Comparison of ENCODE assay signal across 24 cellular contexts in genomic region chr16:27210174-27210573, GRCh38. TPM values are rescaled to one million over a fixed set of nuclear protein-coding genes. Genes with fewer than 3 reads are reported as not detected.
A peak's percentile ranks its signal among the peaks of the same experiment; 100 is the strongest.
DNase-seq lines count a peak whose midpoint lies in the region; ATAC-seq, FAIRE-seq and TF ChIP-seq lines count a peak whose summit lies in the region.
"Had no signal": no experiment of that assay in that cellular context is flagged by ENCODE, and none has a peak within 500 bp of the region (broad histone marks: within the 10 kb centered on the region; RNA-seq: fewer than 3 reads in every experiment).

No MANE protein-coding gene starts in this region.

- CTCF ChIA-PET in H1 (lab: Charles Lee; ENCODE audit: partially characterized antibody) = interaction anchor here (0.7 to 1.8 kb wide), 8 partner anchors 9 to 158 kb away, joined by 3 to 7 read pairs (median 3); no protein-coding TSS in a partner anchor

- no peaks in the 10 kb centered on the region for H3K79me1 ChIP-seq in H1 (ENCODE audit: low read depth, low read length)

- H3K9me3 Mint-ChIP-seq in T-helper 2 cell treated with Interferon-gamma antibody and Interleukin-4, amounts not matched to agents 5 μg/mL and 100 μg/mL, for 36 hours = no peaks in the 10 kb centered on the region
- no peaks in the 10 kb centered on the region; the same call in 2 of the 3 replicates for H3K9me3 Mint-ChIP-seq in GM23338
- H3K9me3 Mint-ChIP-seq: CD14-positive monocyte; CD4-positive, alpha-beta T cell; CD8-positive, alpha-beta memory T cell had no signal

- intact Hi-C loops in pancreas (cut with DNase I) = no loop called here
- intact Hi-C loops in cardiac septum (cut with DNase I) = no loop called here

- no peaks in the 10 kb centered on the region for H3K9me3 ChIP-seq in H1 (ENCODE audit: insufficient read depth in 2 of 2, low read depth in 1 of 2, low read length in 1 of 2)
- no peaks in the 10 kb centered on the region for H3K9me3 ChIP-seq in pancreas
- H3K9me3 ChIP-seq: BLaER1 treated with 17β-estradiol and CSF1 and Interleukin-3, amounts not matched to agents 10 nM and 100 nM had no signal

- H3K4me2 ChIP-seq in GM23338 (no peak overlapping the region), H1 (ENCODE audit: insufficient read depth in 1 of 2, low read depth in 2 of 2, low read length in 2 of 2) (no peak overlapping the region)

- H2BK12ac ChIP-seq in H1 (ENCODE audit: low read depth, low read length) = no peak overlapping the region

- no peaks in the 10 kb centered on the region for H3K9me2 ChIP-seq in GM23338 (ENCODE audit: insufficient read depth)

- H3K27me3 Mint-ChIP-seq in T-helper 2 cell treated with Interferon-gamma antibody and Interleukin-4, amounts not matched to agents 5 μg/mL and 100 μg/mL, for 36 hours (ENCODE audit: low read depth) = no peaks in the 10 kb centered on the region
- peaks cover 3% of the 10 kb centered on the region for H3K27me3 Mint-ChIP-seq in GM23338 (ENCODE audit: insufficient read depth, low read depth, poor library complexity)
- H3K27me3 Mint-ChIP-seq: B cell; CD4-positive, alpha-beta T cell; CD8-positive, alpha-beta memory T cell had no signal

- H3K4me1 ChIP-seq in GM23338 (ENCODE audit: insufficient read depth) (no peaks in the 10 kb centered on the region), H1 (replicated peaks in 1 of 4; ENCODE audit: control insufficient read depth in 3 of 4, insufficient read depth in 4 of 4, low read length in 3 of 4) (no peaks in the 10 kb centered on the region), pancreas (peaks cover 71 to 86% (median 74%) of the 10 kb centered on the region in 3 donors)

- no peak for DNase-seq in T-helper 2 cell treated with Interferon-gamma antibody and Interleukin-4, amounts not matched to agents 5 μg/mL and 100 μg/mL, for 36 hours (ENCODE audit: low spot score)
- DNase-seq in T-helper 2 cell (no peak), GM23338 (ENCODE audit: low spot score) (no peak), H1 (ENCODE audit: low read depth in 1 of 2, low spot score in 2 of 2) (no peak), pancreas (no peak), cardiac septum (ENCODE audit: low spot score) (no peak), cortex of kidney (lab: John Stamatoyannopoulos, UW) (no peak)
- DNase-seq in activated CD4-positive, alpha-beta T cell treated with anti-CD3 and anti-CD28 coated beads, Interleukin-2, amount 50 U/mL, for 48 hours = no peak
- DNase-seq: CD4-positive, alpha-beta T cell; CD8-positive, alpha-beta memory T cell; DMS 273 treated with DMSO at 0.1 percent for 48 hours; DMS79; GF-D8; GOT3; H7; HCEC 1CT had no signal

- TF ChIP-seq RAD21 in H1 (IDR thresholded peaks at IDR 0.05 in 1 of 2, conservative IDR thresholded peaks at IDR 0.05 in 1 of 2; ENCODE audit: low read depth in 2 of 2, low read length in 2 of 2) = no peak

- no peak for FAIRE-seq in H1 (lab: Jason Lieb, UNC)
- no peak for FAIRE-seq in pancreas (lab: Jason Lieb, UNC)
- FAIRE-seq: A204.1, D721Med, GM12891, GM18507 had no signal

- H3K27me3 ChIP-seq in GM23338 (ENCODE audit: insufficient read depth) (no peaks in the 10 kb centered on the region), H1 (replicated peaks in 1 of 4; ENCODE audit: control insufficient read depth in 3 of 4, extremely low read depth in 1 of 4, insufficient read depth in 3 of 4, low read length in 3 of 4) (no peaks in the 10 kb centered on the region), pancreas (no peaks in the 10 kb centered on the region)

- H2BK20ac ChIP-seq in H1 (ENCODE audit: low read length) = no peak overlapping the region

- H3K56ac ChIP-seq in H1 (replicated peaks; ENCODE audit: insufficient read length, low read depth, low read length) = no peak overlapping the region

- no peak overlapping the region for H2BK15ac ChIP-seq in H1 (ENCODE audit: low read length)

- H3K4ac ChIP-seq in H1 (replicated peaks; ENCODE audit: insufficient read length, low read depth, low read length) = no peak overlapping the region

- TF ChIP-seq CTCF in GM23338 (conservative IDR thresholded peaks at IDR 0.05; ENCODE audit: low read depth in 2 of 2) (no peak), H1 (IDR thresholded peaks at IDR 0.05; ENCODE audit: control extremely low read depth in 1 of 3, insufficient read depth in 1 of 3, low read depth in 1 of 3, low read length in 3 of 3) (no peak), pancreas (IDR thresholded peaks at IDR 0.05) (no peak)

- H4K8ac ChIP-seq in H1 (ENCODE audit: extremely low read depth, insufficient read depth, low read length) = peak overlapping the region; percentile 17; the same call in 1 of the 2 replicates

- no peak overlapping the region; a peak in 1 of 7 replicates for H3K9ac ChIP-seq in H1 (replicated peaks in 1 of 4; ENCODE audit: extremely low read depth in 1 of 4, low read depth in 3 of 4, low read length in 3 of 4)
- H3K9ac ChIP-seq: BLaER1 treated with 17β-estradiol and CSF1 and Interleukin-3, amounts not matched to agents 10 nM and 100 nM had no signal

- no peak overlapping the region for H2AK5ac ChIP-seq in H1 (ENCODE audit: low read depth, low read length)

- peaks cover 9% of the 10 kb centered on the region for H3K4me1 Mint-ChIP-seq in T-helper 2 cell treated with Interferon-gamma antibody and Interleukin-4, amounts not matched to agents 5 μg/mL and 100 μg/mL, for 36 hours (ENCODE audit: low read depth)
- H3K4me1 Mint-ChIP-seq in GM23338 = no peaks in the 10 kb centered on the region
- H3K4me1 Mint-ChIP-seq: CD14-positive monocyte had no signal

- H3K27ac ChIP-seq in GM23338 (ENCODE audit: low read depth) = no peak overlapping the region
- H3K27ac ChIP-seq in H1 (ENCODE audit: low read depth, low read length) = no peak overlapping the region
- H3K27ac ChIP-seq in pancreas = peak overlapping the region in 3 of 4 donors; percentile 77 to 86 (median 86)
- H3K27ac ChIP-seq: 22Rv1 had no signal

- TF ChIP-seq EP300 in H1 (IDR thresholded peaks at IDR 0.05; ENCODE audit: borderline replicate concordance in 1 of 2, low read depth in 2 of 2, low read length in 2 of 2) = no peak

- no peak overlapping the region for H3K4me3 ChIP-seq in GM23338
- H3K4me3 ChIP-seq in H1 (ENCODE audit: extremely low read depth in 1 of 4, insufficient read depth in 2 of 4, low read depth in 3 of 4, low read length in 4 of 4) = no peak overlapping the region
- no peak overlapping the region for H3K4me3 ChIP-seq in pancreas
- H3K4me3 ChIP-seq: BLaER1 treated with 17β-estradiol and CSF1 and Interleukin-3, amounts not matched to agents 10 nM and 100 nM had no signal

- no peak overlapping the region for H3K4me3 Mint-ChIP-seq in T-helper 2 cell treated with Interferon-gamma antibody and Interleukin-4, amounts not matched to agents 5 μg/mL and 100 μg/mL, for 36 hours
- no peak overlapping the region for H3K4me3 Mint-ChIP-seq in GM23338
- H3K4me3 Mint-ChIP-seq: B cell; CD14-positive monocyte; CD4-positive, alpha-beta T cell had no signal

- H4K91ac ChIP-seq in H1 (replicated peaks; ENCODE audit: insufficient read length, low read length) = no peak overlapping the region

- H3K23ac ChIP-seq in H1 (ENCODE audit: insufficient read length) = no peak overlapping the region

- H3K27ac Mint-ChIP-seq in T-helper 2 cell treated with Interferon-gamma antibody and Interleukin-4, amounts not matched to agents 5 μg/mL and 100 μg/mL, for 36 hours = peak overlapping the region; percentile 26
- peak overlapping the region; percentile 36; the same call in 1 of the 2 replicates for H3K27ac Mint-ChIP-seq in GM23338
- H3K27ac Mint-ChIP-seq: B cell had no signal

- H3K14ac ChIP-seq in H1 (ENCODE audit: insufficient read length) = no peak overlapping the region

- H4K20me1 ChIP-seq in GM23338 (replicated peaks; ENCODE audit: insufficient read depth) (no peaks in the 10 kb centered on the region), H1 (replicated peaks in 1 of 2; ENCODE audit: control insufficient read depth in 1 of 2, insufficient read depth in 2 of 2, low read length in 2 of 2) (peaks cover 0 to 2% of the 10 kb centered on the region in 2 experiments)
- H4K20me1 ChIP-seq: BLaER1 treated with 17β-estradiol and CSF1 and Interleukin-3, amounts not matched to agents 10 nM and 100 nM had no signal

- POLR2A ChIA-PET in H1 (lab: Charles Lee; ENCODE audit: partially characterized antibody) = interaction anchor here (2.0 kb wide), 1 partner anchor 11 kb away, joined by 6 read pairs; no protein-coding TSS in a partner anchor

- H2BK120ac ChIP-seq in H1 (replicated peaks; ENCODE audit: low read depth, low read length) = no peak overlapping the region

- 89% methylated on average over 17 of the region's 17 CpGs; no CpG with 5 or more reads in 1 of the 2 experiments for WGBS in H1 (ENCODE audit: extremely low coverage in 1 of 2, insufficient coverage in 1 of 2, insufficient read length in 1 of 2, insufficient replicate concordance in 2 of 2, low coverage in 1 of 2, low lambda C conversion rate in 2 of 2, missing lambda C conversion rate in 1 of 2), 2 experiments
- WGBS in pancreas, 2 donors = 87 to 91% methylated on average over 17 of the region's 17 CpGs

- peaks cover 13% of the 10 kb centered on the region for H3K36me3 Mint-ChIP-seq in T-helper 2 cell treated with Interferon-gamma antibody and Interleukin-4, amounts not matched to agents 5 μg/mL and 100 μg/mL, for 36 hours (ENCODE audit: low read depth)
- H3K36me3 Mint-ChIP-seq in GM23338 (ENCODE audit: low read depth) = peaks cover 7% of the 10 kb centered on the region; the same call in 2 of the 3 replicates

- no peak overlapping the region for H2BK5ac ChIP-seq in H1 (ENCODE audit: low read depth, low read length)

- no peak overlapping the region for H2AFZ ChIP-seq in GM23338
- H2AFZ ChIP-seq in H1 (ENCODE audit: low read length) = no peak overlapping the region

- H3K79me2 ChIP-seq in GM23338 (replicated peaks; ENCODE audit: insufficient read depth) (peaks cover 6% of the 10 kb centered on the region), H1 (ENCODE audit: control insufficient read depth in 1 of 2, insufficient read depth in 2 of 2, low read length in 2 of 2) (peaks cover 0 to 4% of the 10 kb centered on the region in 2 experiments; a peak in 1 of 4 replicates)

- no peak overlapping the region for H4K5ac ChIP-seq in H1 (ENCODE audit: insufficient read length, low read depth, low read length)

- H3K23me2 ChIP-seq in H1 (ENCODE audit: low read depth, low read length) = no peaks in the 10 kb centered on the region

- no peaks in the 10 kb centered on the region for H3F3A ChIP-seq in GM23338 (replicated peaks; ENCODE audit: low read depth)

- ATAC-seq in GM23338 = no peak
- ATAC-seq in pancreas = no peak

- H3K36me3 ChIP-seq in GM23338 (ENCODE audit: insufficient read depth) = no peaks in the 10 kb centered on the region
- peaks cover 0 to 15% (median 2%) of the 10 kb centered on the region in 4 experiments; a peak in 4 of 8 replicates for H3K36me3 ChIP-seq in H1 (ENCODE audit: control insufficient read depth in 2 of 4, insufficient read depth in 4 of 4, low read length in 3 of 4)
- H3K36me3 ChIP-seq in pancreas = no peaks in the 10 kb centered on the region

- no peak for TF ChIP-seq POLR2A in H1 (IDR thresholded peaks at IDR 0.05; ENCODE audit: control extremely low read depth in 1 of 2, low read depth in 2 of 2, low read length in 2 of 2)

- H3K18ac ChIP-seq in H1 (ENCODE audit: extremely low read depth, low read length) = no peak overlapping the region

RNA-seq across cellular contexts. Expression of gene KDM8, which starts 6.8 kb away (rescaled TPM):
- 5.1 and 9.1 TPM in 2 replicates for total RNA-seq in GM23338 (2014; rRNA removed; shearing (Covaris generic))
- 3.8 and 5.7 TPM in 2 replicates for polyA plus RNA-seq in GM23338 (2016; fragmentation: Nextera tagmentation; extraction: Ambion mirVana)
- 10.3 and 14.6 TPM in 2 replicates for total RNA-seq in H1 (2021; fragmentation: NEBNext Ultra II Directional; extraction: Animal tissue kit (Norgen Biotek cat#: 25700))
- 8.1 and 12.8 TPM in 2 replicates for polyA plus RNA-seq in H1 (2011; rRNA removed)
- 7.2 TPM for polyA plus RNA-seq in H1 (2011; cell fraction: cytosol; rRNA removed)
- polyA plus RNA-seq in H1 (2011; cell fraction: nucleus; rRNA removed) = 11.6 TPM
- 5.0 to 9.1 TPM (median 7.2 TPM) in 4 replicates for polyA plus RNA-seq in H1 (2012, experiment 1 of 2)
- polyA plus RNA-seq in H1 (2012, experiment 2 of 2) = 6.9 TPM
- polyA plus RNA-seq in H1 (2013, experiment 1 of 2) = 4.7 TPM
- polyA plus RNA-seq in H1 (2013, experiment 2 of 2) = 4.9 TPM
- polyA minus RNA-seq in H1 (2011; rRNA and poly(A)+ RNA removed) = 6.5 and 11.8 TPM in 2 replicates
- polyA minus RNA-seq in H1 (2011; cell fraction: cytosol; rRNA and poly(A)+ RNA removed) = 4.6 TPM
- polyA minus RNA-seq in H1 (2011; cell fraction: nucleus; rRNA and poly(A)+ RNA removed) = 16.0 TPM
- total RNA-seq in pancreas = 1 to 10 TPM; 4.7 to 7.4 (median 6.3) TPM
- polyA plus RNA-seq in pancreas = 10 to 100 TPM; 12.4 to 17.7 TPM
- 3.0 TPM for total RNA-seq in cardiac septum

RNA-seq across cellular contexts. Expression of gene NSMCE1, which starts 58.4 kb away (rescaled TPM):
- 30.6 and 33.9 TPM in 2 replicates for total RNA-seq in GM23338 (2014; rRNA removed; shearing (Covaris generic))
- 47.2 and 50.8 TPM in 2 replicates for polyA plus RNA-seq in GM23338 (2016; fragmentation: Nextera tagmentation; extraction: Ambion mirVana)
- total RNA-seq in H1 (2021; fragmentation: NEBNext Ultra II Directional; extraction: Animal tissue kit (Norgen Biotek cat#: 25700)) = 16.6 and 18.4 TPM in 2 replicates
- 8.1 and 8.7 TPM in 2 replicates for polyA plus RNA-seq in H1 (2011; rRNA removed)
- polyA plus RNA-seq in H1 (2011; cell fraction: cytosol; rRNA removed) = 14.7 TPM
- polyA plus RNA-seq in H1 (2011; cell fraction: nucleus; rRNA removed) = 7.4 TPM
- polyA plus RNA-seq in H1 (2012, experiment 1 of 2) = 20.7 to 29.4 TPM (median 24.4 TPM) in 4 replicates
- polyA plus RNA-seq in H1 (2012, experiment 2 of 2) = 29.3 TPM
- 35.3 TPM for polyA plus RNA-seq in H1 (2013, experiment 1 of 2)
- 37.6 TPM for polyA plus RNA-seq in H1 (2013, experiment 2 of 2)
- 6.5 and 28.8 TPM in 2 replicates for polyA minus RNA-seq in H1 (2011; rRNA and poly(A)+ RNA removed)
- polyA minus RNA-seq in H1 (2011; cell fraction: cytosol; rRNA and poly(A)+ RNA removed) = 7.0 TPM
- 3.3 TPM for polyA minus RNA-seq in H1 (2011; cell fraction: nucleus; rRNA and poly(A)+ RNA removed)
- 10 to 100 TPM; 27.6 to 37.7 (median 31.7) TPM for total RNA-seq in pancreas
- 10 to 100 TPM; 30.0 to 37.9 TPM for polyA plus RNA-seq in pancreas
- 27.2 TPM for total RNA-seq in cardiac septum

Comparison
In these comparisons a context has a peak if more than half of its experiments do, and no peak if none do; other contexts are left out.
1. H3K27ac ChIP-seq: peak in pancreas (3 of 4); none in GM23338 (single experiment) and H1 (single experiment).